In the genomic region with DNA sequence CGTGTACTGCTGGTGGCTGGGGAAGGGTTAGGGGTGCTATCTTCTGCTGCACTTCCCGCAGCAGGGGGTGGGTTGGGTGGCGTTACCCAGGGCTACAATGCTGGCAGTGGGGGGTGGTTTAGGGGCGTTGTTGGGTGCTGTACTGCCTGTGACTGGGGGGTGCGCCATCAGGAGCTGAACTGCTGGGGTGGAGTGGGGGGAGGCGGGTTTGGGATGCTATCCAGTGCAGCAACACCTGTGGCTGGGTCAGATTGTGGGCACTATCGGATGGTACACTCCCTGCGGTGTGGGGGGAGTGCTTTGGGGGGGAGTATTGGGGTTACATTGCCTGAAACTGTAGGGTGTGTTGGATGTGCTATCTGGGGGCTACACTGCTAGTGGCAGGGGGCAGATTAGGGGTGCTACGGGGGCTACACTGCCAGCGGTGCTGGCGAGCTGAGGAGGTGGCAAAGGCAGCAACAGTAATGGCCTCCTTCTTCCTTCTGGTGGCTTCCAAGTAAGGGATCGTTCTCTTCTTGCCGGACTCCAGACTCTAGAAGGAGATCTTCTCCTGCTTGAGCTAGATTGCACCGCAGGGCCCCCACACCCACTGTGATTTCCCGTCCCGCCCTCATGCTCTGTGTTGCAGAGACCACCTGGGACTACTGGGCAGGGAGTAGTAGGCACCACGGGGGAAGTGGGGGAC, we compare ENCODE assay signal across 4 cellular contexts. TPM values are rescaled to one million over a fixed set of nuclear protein-coding genes. Genes with fewer than 3 reads are reported as not detected.
"Had no signal": no experiment of that assay in that cellular context is flagged by ENCODE, and none has a peak within 500 bp of the region (broad histone marks: within the 10 kb centered on the region; RNA-seq: fewer than 3 reads in every experiment).

No MANE protein-coding gene starts in this region.

RNA-seq across cellular contexts. Expression of a gene that starts 23.9 kb away (rescaled TPM):
- total RNA-seq: HepG2, HFFc6, HT1080 had no signal
- polyA plus RNA-seq: HepG2, IgD-negative memory B cell had no signal
